In the genomic region with DNA sequence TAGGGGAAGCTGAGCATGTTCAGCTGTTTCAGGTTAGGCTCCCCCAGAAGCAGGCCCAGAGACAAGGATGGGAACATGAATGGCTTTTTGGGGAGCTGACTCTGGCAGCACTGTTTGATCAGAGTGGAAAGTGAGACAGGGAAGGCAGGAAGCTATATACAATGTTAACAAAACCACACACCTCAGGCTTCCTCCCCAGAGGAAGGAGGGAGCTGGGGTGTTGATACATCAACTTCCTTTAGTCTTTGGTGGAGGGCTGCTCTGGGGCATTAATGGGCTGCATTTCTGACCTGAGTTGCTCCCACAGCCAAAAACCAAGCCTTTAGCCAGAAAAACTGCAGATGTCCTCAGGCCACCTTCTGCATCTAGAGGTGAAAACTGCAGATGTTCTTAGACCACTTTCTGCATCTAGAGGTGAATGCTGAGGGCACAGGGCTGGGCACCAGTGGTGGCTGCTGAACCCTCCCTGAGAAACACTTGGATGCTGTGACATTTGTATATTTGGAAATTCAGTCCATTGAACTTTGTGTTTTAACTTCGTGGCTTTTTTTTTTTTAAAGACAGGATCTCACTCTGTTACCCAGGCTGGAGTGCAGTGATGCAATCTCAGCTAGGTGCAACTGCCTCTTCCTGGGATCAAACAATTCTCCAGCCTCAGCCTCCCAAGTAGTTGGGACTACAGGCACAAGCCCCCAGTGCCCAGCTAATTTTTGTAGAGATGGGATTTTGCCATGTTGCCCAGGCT, we compare ENCODE assay signal across 18 cellular contexts. TPM values are rescaled to one million over a fixed set of nuclear protein-coding genes. Genes with fewer than 3 reads are reported as not detected.
DNase-seq lines count a peak whose midpoint lies in the region; ATAC-seq and TF ChIP-seq lines count a peak whose summit lies in the region.
"Had no signal": no experiment of that assay in that cellular context is flagged by ENCODE, and none has a peak within 500 bp of the region (broad histone marks: within the 10 kb centered on the region; RNA-seq: fewer than 3 reads in every experiment).

No MANE protein-coding gene starts in this region.

- DNase-seq in activated CD4-positive, alpha-beta T cell treated with anti-CD3 and anti-CD28 coated beads for 36 hours, result no peak
- no peak for DNase-seq in activated CD4-positive, alpha-beta T cell treated with anti-CD3 and anti-CD28 coated beads for 48 hours
- DNase-seq in dorsolateral prefrontal cortex (no peak), mucosa of descending colon (no peak), HPDE6-E6E7 (ENCODE audit: extremely low spot score) (no peak), AG20443 (ENCODE audit: low spot score) (no peak)
- DNase-seq: COR-L47; NCI-H1436 treated with DMSO at 0.1 percent for 48 hours; occipital lobe; stimulated activated naive CD8-positive, alpha-beta T cell treated with anti-CD3 and anti-CD28 coated beads, Interleukin-15, Interleukin-2, amounts not matched to agents 100 U/mL and 50 U/mL, for 24 hours; uterus had no signal

- TF ChIP-seq CTCF in Loucy (conservative IDR thresholded peaks at IDR 0.05; ENCODE audit: low read length) (no peak), dorsolateral prefrontal cortex (IDR thresholded peaks at IDR 0.05 in 54 of 56, conservative IDR thresholded peaks at IDR 0.05 in 2 of 56; ENCODE audit: low read depth in 1 of 56, partially characterized antibody in 56 of 56) (no peak), mucosa of descending colon (IDR thresholded peaks at IDR 0.05) (no peak)

- H3K36me3 ChIP-seq in Loucy (ENCODE audit: insufficient read depth, low read length), result no peaks in the 10 kb centered on the region
- no peaks in the 10 kb centered on the region for H3K36me3 ChIP-seq in mucosa of descending colon (ENCODE audit: low read depth)
- H3K36me3 ChIP-seq: ascending aorta, uterus had no signal

- intact Hi-C loops in activated CD4-positive, alpha-beta T cell treated with anti-CD3 and anti-CD28 coated beads for 36 hours (cut with DNase I, micrococcal nuclease), result no loop called here
- intact Hi-C loops in dorsolateral prefrontal cortex (cut with DNase I), result no loop called here
- intact Hi-C loops in mucosa of descending colon (cut with DNase I, micrococcal nuclease), result no loop called here

- no peaks in the 10 kb centered on the region for H3K36me3 Mint-ChIP-seq in activated CD4-positive, alpha-beta T cell treated with anti-CD3 and anti-CD28 coated beads for 36 hours (ENCODE audit: low read depth)
- H3K36me3 Mint-ChIP-seq: mesothelial cell of epicardium had no signal

- peak overlapping the region; percentile 1 for H3K4me2 ChIP-seq in Loucy (ENCODE audit: low read depth, low read length, poor library complexity, severe bottlenecking)
- H3K4me2 ChIP-seq: KMS-11 had no signal

- H3K9me2 ChIP-seq in Loucy (replicated peaks; ENCODE audit: low read depth, low read length), result no peaks in the 10 kb centered on the region

- H3K4me3 Mint-ChIP-seq in activated CD4-positive, alpha-beta T cell treated with anti-CD3 and anti-CD28 coated beads for 36 hours, result no peak overlapping the region
- H3K4me3 Mint-ChIP-seq: mesothelial cell of epicardium had no signal

- H3K9me3 ChIP-seq in Loucy (ENCODE audit: insufficient read depth, low read depth, low read length) (no peaks in the 10 kb centered on the region), mucosa of descending colon (no peaks in the 10 kb centered on the region)
- H3K9me3 ChIP-seq: ascending aorta, uterus had no signal

- no peak overlapping the region for H3K9ac ChIP-seq in Loucy (ENCODE audit: low read depth, low read length, poor library complexity, severe bottlenecking)
- H3K9ac ChIP-seq: KMS-11 had no signal

- H3K27me3 ChIP-seq in Loucy (ENCODE audit: insufficient read depth, low read length, poor library complexity, severe bottlenecking), result no peaks in the 10 kb centered on the region
- no peaks in the 10 kb centered on the region for H3K27me3 ChIP-seq in dorsolateral prefrontal cortex
- H3K27me3 ChIP-seq: ascending aorta, uterus had no signal

- peaks cover 4% of the 10 kb centered on the region for H3K9me3 Mint-ChIP-seq in activated CD4-positive, alpha-beta T cell treated with anti-CD3 and anti-CD28 coated beads for 36 hours (ENCODE audit: low read depth)
- H3K9me3 Mint-ChIP-seq: mesothelial cell of epicardium had no signal

- H3K4me1 Mint-ChIP-seq in activated CD4-positive, alpha-beta T cell treated with anti-CD3 and anti-CD28 coated beads for 36 hours, result peaks cover 5% of the 10 kb centered on the region

- H3K27ac ChIP-seq in dorsolateral prefrontal cortex, result peak overlapping the region in 40 of 59 donors; percentile 4 to 79 (median 50)
- H3K27ac ChIP-seq: KMS-11, uterus had no signal

- H3K79me2 ChIP-seq in Loucy (ENCODE audit: insufficient read depth, low read length), result no peaks in the 10 kb centered on the region

- peaks cover 1% of the 10 kb centered on the region for H3K27me3 Mint-ChIP-seq in activated CD4-positive, alpha-beta T cell treated with anti-CD3 and anti-CD28 coated beads for 36 hours

- H3K4me1 ChIP-seq in Loucy (ENCODE audit: insufficient read depth, low read length, poor library complexity, severe bottlenecking), result peaks cover 3% of the 10 kb centered on the region
- no peaks in the 10 kb centered on the region for H3K4me1 ChIP-seq in mucosa of descending colon (ENCODE audit: low read depth)
- H3K4me1 ChIP-seq: uterus had no signal

- H3K4me3 ChIP-seq in Loucy (ENCODE audit: low read length, poor library complexity, severe bottlenecking) (no peak overlapping the region), dorsolateral prefrontal cortex (no peak overlapping the region), mucosa of descending colon (no peak overlapping the region)
- H3K4me3 ChIP-seq: ascending aorta, uterus had no signal

- POLR2A ChIA-PET in activated CD4-positive, alpha-beta T cell treated with anti-CD3 and anti-CD28 coated beads for 36 hours (lab: Charles Lee), result interaction anchor here (0.5 kb wide), 1 partner anchor 44 kb away, joined by 3 read pairs; no protein-coding TSS in a partner anchor

- H4K20me1 ChIP-seq in Loucy (ENCODE audit: insufficient read depth, low read length, poor library complexity, severe bottlenecking), result no peaks in the 10 kb centered on the region

- H3K27ac Mint-ChIP-seq in activated CD4-positive, alpha-beta T cell treated with anti-CD3 and anti-CD28 coated beads for 36 hours, result peak overlapping the region; percentile 51
- H3K27ac Mint-ChIP-seq: mesothelial cell of epicardium had no signal

- no peak overlapping the region for H2AFZ ChIP-seq in Loucy (ENCODE audit: low read length)

- no peak for ATAC-seq in activated CD4-positive, alpha-beta T cell treated with anti-CD3 and anti-CD28 coated beads for 36 hours
- ATAC-seq in mucosa of descending colon (peak; percentile 53), GM18520 (IDR thresholded peaks at IDR 0.05; ENCODE audit: unreplicated experiment) (no peak)
- ATAC-seq: stimulated activated naive CD8-positive, alpha-beta T cell treated with anti-CD3 and anti-CD28 coated beads, Interleukin-15, Interleukin-2, amounts not matched to agents 100 U/mL and 50 U/mL, for 24 hours had no signal

- no peaks in the 10 kb centered on the region for H3F3A ChIP-seq in Loucy (ENCODE audit: low read depth)

- CTCF ChIA-PET in activated CD4-positive, alpha-beta T cell treated with anti-CD3 and anti-CD28 coated beads for 36 hours (lab: Charles Lee), result interaction anchor here (1.5 kb wide), 1 partner anchor 11 kb away, joined by 3 read pairs; no protein-coding TSS in a partner anchor

RNA-seq across cellular contexts. Expression of a gene that starts 49.9 kb away (rescaled TPM):
- 10 to 100 TPM; 12.3 to 14.0 TPM for total RNA-seq in activated CD4-positive, alpha-beta T cell treated with anti-CD3 and anti-CD28 coated beads for 36 hours
- 10 to 100 TPM; 27.6 to 81.6 (median 55.1) TPM for total RNA-seq in dorsolateral prefrontal cortex
- 100 to 1,000 TPM in 1 of 3 donors, 10 to 100 TPM in 2; 71.3 to 131 (median 88.9) TPM for total RNA-seq in mucosa of descending colon

RNA-seq across cellular contexts. Expression of a gene that starts 55.9 kb away (rescaled TPM):
- not detected for total RNA-seq in activated CD4-positive, alpha-beta T cell treated with anti-CD3 and anti-CD28 coated beads for 36 hours
- total RNA-seq in dorsolateral prefrontal cortex (not detected), mucosa of descending colon (under 1 TPM in 1 of 3 donors, not detected in 2; 0.34 TPM)
- total RNA-seq: A673; ascending aorta; mesothelial cell of epicardium; occipital lobe; T-helper 1 cell treated with Interleukin-12 subunit alpha and Interleukin-12 subunit beta and Interleukin-4 antibody, amounts not matched to agents 30 ng/mL and 1 ng/mL, for 36 hours had no signal
